ENCODE assay signal across 20 cellular contexts in the genomic region with DNA sequence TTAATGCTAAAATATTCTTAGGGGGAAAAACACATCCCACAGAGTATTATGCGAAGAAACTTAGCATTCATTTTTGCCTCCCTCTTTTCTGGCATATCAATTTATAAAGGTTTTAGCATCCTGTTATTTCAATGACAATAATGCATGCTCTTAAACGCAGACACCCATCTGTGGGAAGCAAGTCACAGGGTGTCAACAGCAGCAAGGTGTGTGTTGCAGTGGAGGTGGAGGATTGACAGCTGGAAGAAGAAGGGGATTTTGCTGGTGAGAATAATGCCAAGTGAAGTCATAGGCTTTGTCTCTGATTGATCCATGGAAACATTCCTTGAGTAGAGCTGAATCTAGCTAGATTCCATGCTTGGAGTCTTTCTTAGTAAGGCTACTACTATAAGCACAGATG.
"Had no signal": no experiment of that assay in that cellular context is flagged by ENCODE, and none has a peak within 500 bp of the region (broad histone marks: within the 10 kb centered on the region; RNA-seq: fewer than 3 reads in every experiment).

No MANE protein-coding gene starts in this region.

- H3K4me1 Mint-ChIP-seq: mesothelial cell of epicardium had no signal

- H3K9me3 ChIP-seq: colonic mucosa, gastroesophageal sphincter, heart left ventricle, left lung, lower lobe of right lung, mucosa of descending colon had no signal

- H3K36me3 ChIP-seq: colonic mucosa, gastroesophageal sphincter, heart left ventricle, left lung, lower lobe of right lung had no signal

- H3K9me3 Mint-ChIP-seq: dendritic cell treated with granulocyte-macrophage colony-stimulating factor and Interleukin-4, amounts not matched to agents 40 ng/mL and 50 ng/mL, for 4 days; endodermal cell; mesothelial cell of epicardium had no signal

- H3K4me3 ChIP-seq: colonic mucosa, gastroesophageal sphincter, heart left ventricle, hepatocyte, left lung, lower lobe of right lung, mucosa of descending colon had no signal

- H3K27me3 ChIP-seq: colonic mucosa, foreskin keratinocyte had no signal

- H2AFZ ChIP-seq: hepatocyte had no signal

- H3K27ac Mint-ChIP-seq: dendritic cell treated with granulocyte-macrophage colony-stimulating factor and Interleukin-4, amounts not matched to agents 40 ng/mL and 50 ng/mL, for 4 days; effector memory CD8-positive, alpha-beta T cell; endodermal cell; mesothelial cell of epicardium had no signal

- H3K4me2 ChIP-seq: hepatocyte had no signal

- H3K36me3 Mint-ChIP-seq: mesothelial cell of epicardium had no signal

- H3K4me3 Mint-ChIP-seq: dendritic cell treated with granulocyte-macrophage colony-stimulating factor and Interleukin-4, amounts not matched to agents 40 ng/mL and 50 ng/mL, for 4 days; effector memory CD8-positive, alpha-beta T cell; endodermal cell; mesothelial cell of epicardium had no signal

- DNase-seq: colonic mucosa; cortex of kidney; effector CD8-positive, alpha-beta T cell; effector memory CD8-positive, alpha-beta T cell; endodermal cell; erythroblast; foreskin keratinocyte; heart left ventricle; left cardiac atrium; left lung; left ventricle myocardium superior; lower lobe of right lung; mesenchymal stem cell; mucosa of descending colon had no signal

- ATAC-seq: effector memory CD8-positive, alpha-beta T cell; esophagus mucosa; foreskin keratinocyte; gastroesophageal sphincter; heart left ventricle; left cardiac atrium; left lung; left ventricle myocardium superior; lower lobe of right lung; mucosa of descending colon had no signal

- H3K4me1 ChIP-seq: colonic mucosa, foreskin keratinocyte, gastroesophageal sphincter, heart left ventricle, left lung, lower lobe of right lung had no signal

- H3K27ac ChIP-seq: colonic mucosa, epithelial cell of prostate, foreskin keratinocyte, gastroesophageal sphincter, heart left ventricle, hepatocyte, left lung, lower lobe of right lung had no signal

- H3K79me2 ChIP-seq: hepatocyte had no signal
